Comparison of ENCODE assay signal across 25 cellular contexts in genomic region chrX:14448406-14448805, GRCh38.
A peak's percentile ranks its signal among the peaks of the same experiment; 100 is the strongest.
DNase-seq lines count a peak whose midpoint lies in the region; ATAC-seq, FAIRE-seq and TF ChIP-seq lines count a peak whose summit lies in the region.
"Had no signal": no experiment of that assay in that cellular context is flagged by ENCODE, and none has a peak within 500 bp of the region (broad histone marks: within the 10 kb centered on the region; RNA-seq: fewer than 3 reads in every experiment).

No MANE protein-coding gene starts in this region.

- no peak overlapping the region for H2BK15ac ChIP-seq in IMR-90 (ENCODE audit: low read depth, low read length)

- CTCF ChIA-PET in IMR-90 (lab: Yijun Ruan, JAX) = no interaction called here

- H4K5ac ChIP-seq in IMR-90 (ENCODE audit: low read depth, low read length) = no peak overlapping the region

- H3K23ac ChIP-seq in IMR-90 (ENCODE audit: low read depth, low read length) = no peak overlapping the region

- no TSS peak for BruUV-seq in IMR-90 (replicated peaks; lab: Mats Ljungman, UMichigan)

- POLR2A ChIA-PET in IMR-90 (lab: Charles Lee; ENCODE audit: unreplicated experiment) = no interaction called here

- H3K4me3 ChIP-seq in IMR-90 (ENCODE audit: insufficient read depth, low read depth, low read length) = no peak overlapping the region
- H3K4me3 ChIP-seq in colonic mucosa = no peak overlapping the region
- no peak overlapping the region for H3K4me3 ChIP-seq in mucosa of descending colon
- H3K4me3 ChIP-seq in osteoblast (ENCODE audit: insufficient read depth, low read length) = no peak overlapping the region
- H3K4me3 ChIP-seq: BLaER1 treated with 17β-estradiol and CSF1 and Interleukin-3, amounts not matched to agents 10 nM and 100 nM; GM12878 had no signal

- H2AK5ac ChIP-seq in IMR-90 (ENCODE audit: low read depth, low read length) = no peak overlapping the region

- H3K9ac ChIP-seq in IMR-90 (ENCODE audit: low read depth, low read length) (no peak overlapping the region), colonic mucosa (ENCODE audit: low read depth in 2 of 2, low read length in 2 of 2) (no peak overlapping the region)
- H3K9ac ChIP-seq: BLaER1 treated with 17β-estradiol and CSF1 and Interleukin-3, amounts not matched to agents 10 nM and 100 nM had no signal

- in situ Hi-C loops in IMR-90 (cut with MboI; ENCODE audit: low sequenced_read_pairs) = no loop called here

- 60% methylated on average over 1 of the region's 9 CpGs; no CpG with 5 or more reads in 1 of the 2 experiments for WGBS in IMR-90 (ENCODE audit: extremely low coverage in 2 of 2, insufficient read length in 1 of 2), 2 experiments

- H3K36me3 ChIP-seq in IMR-90 (ENCODE audit: control insufficient read depth, insufficient read depth, low read length) (no peaks in the 10 kb centered on the region), colonic mucosa (no peaks in the 10 kb centered on the region), mucosa of descending colon (ENCODE audit: low read depth) (no peaks in the 10 kb centered on the region), osteoblast (ENCODE audit: insufficient read depth, low read length) (no peaks in the 10 kb centered on the region)
- H3K36me3 ChIP-seq: BLaER1 treated with 17β-estradiol and CSF1 and Interleukin-3, amounts not matched to agents 10 nM and 100 nM had no signal

- no peaks in the 10 kb centered on the region; the same call in 1 of the 2 replicates for H3K9me3 ChIP-seq in IMR-90 (ENCODE audit: control insufficient read depth, insufficient read depth, low read length)
- no peaks in the 10 kb centered on the region for H3K9me3 ChIP-seq in colonic mucosa
- no peaks in the 10 kb centered on the region for H3K9me3 ChIP-seq in mucosa of descending colon
- no peaks in the 10 kb centered on the region for H3K9me3 ChIP-seq in osteoblast (ENCODE audit: low read depth, low read length)
- H3K9me3 ChIP-seq: BLaER1 treated with 17β-estradiol and CSF1 and Interleukin-3, amounts not matched to agents 10 nM and 100 nM; Caco-2 had no signal

- no peak for TF ChIP-seq CTCF in IMR-90 (conservative IDR thresholded peaks at IDR 0.05; ENCODE audit: low read depth, low read length)
- no peak for TF ChIP-seq CTCF in colonic mucosa (IDR thresholded peaks at IDR 0.05)
- TF ChIP-seq CTCF in mucosa of descending colon (IDR thresholded peaks at IDR 0.05) = no peak
- no peak for TF ChIP-seq CTCF in osteoblast (IDR thresholded peaks at IDR 0.05; ENCODE audit: extremely low read depth, low read depth, low read length)
- no peak for TF ChIP-seq CTCF in D721Med (IDR thresholded peaks at IDR 0.05; ENCODE audit: insufficient read depth, missing control alignments)

- H2BK120ac ChIP-seq in IMR-90 (ENCODE audit: low read depth, low read length) = no peak overlapping the region

- intact Hi-C loops in IMR-90 (cut with micrococcal nuclease) (no loop called here), colonic mucosa (cut with DNase I) (no loop called here), mucosa of descending colon (cut with DNase I, micrococcal nuclease) (no loop called here)

- no peak overlapping the region for H2BK5ac ChIP-seq in IMR-90 (ENCODE audit: low read depth, low read length, poor library complexity, severe bottlenecking)

- no peak for FAIRE-seq in D721Med (lab: Jason Lieb, UNC)
- FAIRE-seq: GM12878, GM12892, GM18507 had no signal

- no peak overlapping the region for H3K18ac ChIP-seq in IMR-90 (ENCODE audit: low read depth, low read length)

- H3K27ac ChIP-seq in IMR-90 (ENCODE audit: insufficient read depth, low read length) (no peak overlapping the region), colonic mucosa (no peak overlapping the region), osteoblast (ENCODE audit: low read depth, low read length) (no peak overlapping the region)
- H3K27ac ChIP-seq: BLaER1 treated with 17β-estradiol and CSF1 and Interleukin-3, amounts not matched to agents 10 nM and 100 nM; C4-2B had no signal

- no peaks in the 10 kb centered on the region for H3K4me1 ChIP-seq in IMR-90 (ENCODE audit: control insufficient read depth, insufficient read depth, low read length)
- no peaks in the 10 kb centered on the region for H3K4me1 ChIP-seq in colonic mucosa
- peaks cover 2% of the 10 kb centered on the region for H3K4me1 ChIP-seq in mucosa of descending colon (ENCODE audit: low read depth)
- H3K4me1 ChIP-seq in osteoblast (ENCODE audit: insufficient read depth, low read length) = no peaks in the 10 kb centered on the region
- H3K4me1 ChIP-seq: BLaER1 treated with 17β-estradiol and CSF1 and Interleukin-3, amounts not matched to agents 10 nM and 100 nM; Caco-2 had no signal

- no peak overlapping the region for H3K14ac ChIP-seq in IMR-90 (replicated peaks; ENCODE audit: low read depth, low read length)

- H3K4ac ChIP-seq in IMR-90 (ENCODE audit: low read depth, low read length) = no peak overlapping the region

- H2AFZ ChIP-seq in IMR-90 (replicated peaks; ENCODE audit: low read length, poor library complexity) = no peak overlapping the region
- H2AFZ ChIP-seq in osteoblast (ENCODE audit: low read length) = no peak overlapping the region

- H3K9me1 ChIP-seq in IMR-90 (ENCODE audit: insufficient read depth, low read length) = no peaks in the 10 kb centered on the region

- H3K27me3 ChIP-seq in IMR-90 (ENCODE audit: control insufficient read depth, insufficient read depth, low read length) = no peaks in the 10 kb centered on the region
- H3K27me3 ChIP-seq in colonic mucosa = no peaks in the 10 kb centered on the region
- no peaks in the 10 kb centered on the region for H3K27me3 ChIP-seq in osteoblast (ENCODE audit: insufficient read depth, low read length)

- H3K56ac ChIP-seq in IMR-90 (ENCODE audit: extremely low read depth, insufficient read depth, low read length) = no peak overlapping the region

- dilution Hi-C loops in IMR-90 (cut with HindIII; ENCODE audit: low sequenced_read_pairs, unreplicated experiment) = no loop called here

- no peak overlapping the region for H4K91ac ChIP-seq in IMR-90 (ENCODE audit: insufficient read depth, low read depth, low read length)

- TF ChIP-seq RAD21 in IMR-90 (IDR thresholded peaks at IDR 0.05; ENCODE audit: low read length) = no peak

- no peak overlapping the region for H3K4me2 ChIP-seq in IMR-90 (ENCODE audit: low read depth, low read length)
- no peak overlapping the region for H3K4me2 ChIP-seq in osteoblast (ENCODE audit: insufficient read depth, low read length)
- H3K4me2 ChIP-seq: BLaER1 treated with 17β-estradiol and CSF1 and Interleukin-3, amounts not matched to agents 10 nM and 100 nM had no signal

- H4K20me1 ChIP-seq in IMR-90 (ENCODE audit: insufficient read depth, low read length) (no peaks in the 10 kb centered on the region), osteoblast (ENCODE audit: insufficient read depth, low read length) (no peaks in the 10 kb centered on the region)

- no peaks in the 10 kb centered on the region for H3K79me2 ChIP-seq in osteoblast (ENCODE audit: insufficient read depth, low read length)

- no peak for ATAC-seq in IMR-90 (ENCODE audit: low read depth)
- peak; percentile 78 for ATAC-seq in mucosa of descending colon
- ATAC-seq: CD8-positive, alpha-beta T cell; GM12878 had no signal

- no peak overlapping the region for H2AK9ac ChIP-seq in IMR-90 (replicated peaks; ENCODE audit: low read depth, low read length, poor library complexity)

- H3K79me1 ChIP-seq in IMR-90 (ENCODE audit: low read depth in 1 of 2, low read length in 2 of 2) = no peaks in the 10 kb centered on the region

- DNase-seq in IMR-90 (no peak), colonic mucosa (peak; percentile 21), mucosa of descending colon (peak in 1 of 3 donors; percentile 17), osteoblast (ENCODE audit: insufficient read length, low spot score, missing footprints) (peak; percentile 1), D721Med (ENCODE audit: insufficient read length, low spot score) (no peak), 8988T (no peak), AML-193 (lab: John Stamatoyannopoulos, UW) (no peak)
- DNase-seq in activated T-cell treated with anti-CD3 and anti-CD28 coated beads, Interleukin-2, amount 50 U/mL, for 48 hours = no peak
- DNase-seq: ACHN; Caco-2; Calu3; CD4-positive, alpha-beta T cell; DMS 273 treated with DMSO at 0.1 percent for 48 hours; DMS153; DMS53; DMS79; DND-41; EL; GDM1 had no signal

- H4K8ac ChIP-seq in IMR-90 (ENCODE audit: low read depth in 2 of 2, low read length in 2 of 2) = no peak overlapping the region

- no peak overlapping the region for H2BK20ac ChIP-seq in IMR-90 (ENCODE audit: low read depth, low read length)

- TF ChIP-seq POLR2A in IMR-90 (IDR thresholded peaks at IDR 0.05; ENCODE audit: low read depth, low read length) = no peak

TF ChIP-seq in IMR-90, 13 proteins besides CTCF, POLR2A, EP300 and RAD21:
- TF ChIP-seq ELK1 (IDR thresholded peaks at IDR 0.05; ENCODE audit: borderline replicate concordance, low read depth, low read length) (no peak), NFE2L2 (IDR thresholded peaks at IDR 0.05; ENCODE audit: low read depth, low read length) (peak; percentile 51)

Comparison
In these comparisons a context has a peak if more than half of its experiments do, and no peak if none do; other contexts are left out.
1. DNase-seq: peak in colonic mucosa (single experiment) and osteoblast (single experiment); none in IMR-90 (single experiment), D721Med (single experiment), activated T-cell treated with anti-CD3 and anti-CD28 coated beads, Interleukin-2, amount 50 U/mL, for 48 hours (0 of 2), 8988T (single experiment) and AML-193 (0 of 2).